8 cellular contexts compared by ENCODE assay signal in genomic region chr14:91286530-91286937, GRCh38. TPM values are rescaled to one million over a fixed set of nuclear protein-coding genes. Genes with fewer than 3 reads are reported as not detected.
A peak's percentile ranks its signal among the peaks of the same experiment; 100 is the strongest.
DNase-seq lines count a peak whose midpoint lies in the region; ATAC-seq and TF ChIP-seq lines count a peak whose summit lies in the region.

No MANE protein-coding gene starts in this region.

- no peaks in the 10 kb centered on the region for H3K79me1 ChIP-seq in H9 (ENCODE audit: insufficient read depth, low read depth, low read length, poor library complexity, severe bottlenecking)

- H3K4me1 Mint-ChIP-seq in H9: peaks cover 0 to 3% of the 10 kb centered on the region in 2 experiments; a peak in 1 of 4 replicates

- H4K91ac ChIP-seq in H9 (ENCODE audit: insufficient read length, low read depth, low read length): no peak overlapping the region

- no peak overlapping the region for H2AK5ac ChIP-seq in H9 (ENCODE audit: insufficient read length, low read length)

- no peak overlapping the region for H4K5ac ChIP-seq in H9 (ENCODE audit: insufficient read length, low read depth, low read length)

- H4K8ac ChIP-seq in H9 (replicated peaks; ENCODE audit: insufficient read length, low read depth, low read length): no peak overlapping the region

- H2AFZ ChIP-seq in H9 (ENCODE audit: low read length): no peak overlapping the region

- no peak overlapping the region for H3K9ac ChIP-seq in H9 (ENCODE audit: extremely low read depth, insufficient read length, low read length)

- no peak overlapping the region for H2BK12ac ChIP-seq in H9 (ENCODE audit: insufficient read length, low read depth, low read length)

- DNase-seq in AML-193 (lab: John Stamatoyannopoulos, UW) (peak; percentile 60 to 70), H9 (peak; percentile 85), NCI-H460 (ENCODE audit: extremely low read depth, low read depth) (peak; percentile 73), cerebellar cortex (ENCODE audit: low spot score) (peak; percentile 88), left colon (peak in 1 of 2 donors; percentile 82)
- peak; percentile 81 to 83 for DNase-seq in activated CD4-positive, alpha-beta T cell treated with anti-CD3 and anti-CD28 coated beads for 24 hours (ENCODE audit: low read depth in 2 of 2)
- peak; percentile 88 for DNase-seq in stimulated activated CD4-positive, alpha-beta T cell treated with anti-CD3 and anti-CD28 coated beads, Interleukin-4, amount 100 ng/mL, for 24 hours

- H2BK15ac ChIP-seq in H9 (ENCODE audit: low read depth, low read length): no peak overlapping the region

- no peak overlapping the region for H3K18ac ChIP-seq in H9 (ENCODE audit: insufficient read length, low read depth, low read length)

- H3K27me3 Mint-ChIP-seq in H9 (ENCODE audit: low read depth): no peaks in the 10 kb centered on the region

- H3K4me3 Mint-ChIP-seq in H9: no peak overlapping the region

- no peak overlapping the region; a peak in 3 of 7 replicates for H3K27ac Mint-ChIP-seq in H9

- H3K4me2 ChIP-seq in H9 (ENCODE audit: insufficient read depth, insufficient read length, low read length): no peak overlapping the region

- TF ChIP-seq CTCF in H9 (conservative IDR thresholded peaks at IDR 0.05): peak; percentile 97

- H2BK120ac ChIP-seq in H9 (ENCODE audit: low read depth, low read length, poor library complexity, severe bottlenecking): no peak overlapping the region

- H3K36me3 Mint-ChIP-seq in H9 (ENCODE audit: insufficient read depth in 1 of 3, low read depth in 3 of 3): peaks cover 7 to 76% (median 37%) of the 10 kb centered on the region in 3 experiments; a peak in 6 of 7 replicates

- no peak overlapping the region for H3K23ac ChIP-seq in H9 (ENCODE audit: insufficient read length, low read depth, low read length)

- no peak overlapping the region for H3K14ac ChIP-seq in H9 (ENCODE audit: insufficient read depth, low read length)

- no peaks in the 10 kb centered on the region for H3K9me3 ChIP-seq in H9 (ENCODE audit: control insufficient read depth, low read depth, low read length)

- no peaks in the 10 kb centered on the region for H3K9me3 Mint-ChIP-seq in H9

- no peaks in the 10 kb centered on the region for H4K20me1 ChIP-seq in H9 (ENCODE audit: control insufficient read depth, insufficient read depth, insufficient read length)

- intact Hi-C loops in left colon (cut with DNase I, micrococcal nuclease): loop anchor here (5.0 to 10.0 kb wide), 3 partner anchors 109 to 384 kb away; no protein-coding TSS in a partner anchor

- H3K27me3 ChIP-seq in H9 (ENCODE audit: insufficient read depth, low read length): no peaks in the 10 kb centered on the region

- H3K56ac ChIP-seq in H9 (ENCODE audit: insufficient read length, low read depth, low read length): no peak overlapping the region

- no peak overlapping the region for H3K27ac ChIP-seq in H9 (ENCODE audit: insufficient read length, low read depth, low read length)

- ATAC-seq in left colon: peak; percentile 84
- ATAC-seq in HG03442 (IDR thresholded peaks at IDR 0.05; ENCODE audit: unreplicated experiment): no peak

- H3K4ac ChIP-seq in H9 (ENCODE audit: low read depth, low read length): no peak overlapping the region

- WGBS in H9 (ENCODE audit: extremely low coverage, insufficient read length, low lambda C conversion rate): no CpG with 5 or more reads among the region's 7 CpGs

- H3T11ph ChIP-seq in H9 (ENCODE audit: low read length): no peak overlapping the region

- no peaks in the 10 kb centered on the region for H3K23me2 ChIP-seq in H9 (ENCODE audit: insufficient read length, low read depth, low read length, poor library complexity, severe bottlenecking)

- H2BK20ac ChIP-seq in H9 (ENCODE audit: low read depth, low read length, poor library complexity, severe bottlenecking): no peak overlapping the region

- no peaks in the 10 kb centered on the region for H3K4me1 ChIP-seq in H9 (ENCODE audit: insufficient read depth, low read length)

- no peaks in the 10 kb centered on the region for H3K79me2 ChIP-seq in H9 (ENCODE audit: insufficient read depth, low read length)

- no peak overlapping the region for H2BK5ac ChIP-seq in H9 (ENCODE audit: insufficient read length, low read length)

RNA-seq across cellular contexts. Expression of gene GPR68, which starts 42.0 kb away (rescaled TPM):
- total RNA-seq in H9 (2021): 0.07 and 0.33 TPM in 2 replicates
- total RNA-seq in NCI-H460 (2014; rRNA removed; shearing (Covaris generic)): not detected in 2 replicates
- polyA plus RNA-seq in NCI-H460 (2014; cell fraction: nucleus; rRNA removed): 0.10 TPM in 1 of 2 replicates, not detected in the other
- under 1 TPM; 0.58 to 0.87 TPM for total RNA-seq in left colon
